21 cellular contexts compared by ENCODE assay signal in the genomic region with DNA sequence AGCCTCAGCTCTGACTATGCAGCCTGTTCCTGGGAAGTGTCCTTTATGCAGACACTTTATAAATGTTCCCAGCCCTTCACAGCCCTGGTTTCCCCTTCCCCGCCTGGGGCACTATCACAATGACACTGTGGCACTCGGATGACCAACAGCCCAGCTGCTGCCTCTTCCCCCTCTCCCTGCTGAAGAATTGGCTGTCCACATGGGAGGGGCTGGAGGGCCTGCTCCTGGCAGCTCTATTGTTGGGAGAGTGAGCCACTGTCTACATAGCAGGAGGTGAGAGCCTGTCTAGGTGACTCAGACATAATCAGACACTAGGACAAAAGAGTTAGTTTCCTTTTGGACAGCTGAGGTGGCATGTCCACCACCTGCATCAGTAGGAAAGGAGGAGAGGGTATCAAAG.
DNase-seq lines count a peak whose midpoint lies in the region; ATAC-seq and TF ChIP-seq lines count a peak whose summit lies in the region.
"Had no signal": no experiment of that assay in that cellular context is flagged by ENCODE, and none has a peak within 500 bp of the region (broad histone marks: within the 10 kb centered on the region; RNA-seq: fewer than 3 reads in every experiment).

No MANE protein-coding gene starts in this region.

- BruUV-seq in Calu3 (replicated peaks; lab: Mats Ljungman, UMichigan): no TSS peak

- no peaks in the 10 kb centered on the region for H3K36me3 Mint-ChIP-seq in Calu3 (ENCODE audit: insufficient read depth, unreplicated experiment)
- H3K36me3 Mint-ChIP-seq: CD8-positive, alpha-beta memory T cell had no signal

- no peak overlapping the region for H3K4me3 Mint-ChIP-seq in Calu3 (ENCODE audit: low read depth, unreplicated experiment)
- H3K4me3 Mint-ChIP-seq: activated CD4-positive, alpha-beta T cell treated with anti-CD3 and anti-CD28 coated beads, Interleukin-2, amount 10 ng/mL, durations not matched to agents 7 days and 5 days; CD8-positive, alpha-beta memory T cell; stimulated activated naive CD8-positive, alpha-beta T cell treated with anti-CD3 and anti-CD28 coated beads, Interleukin-15, Interleukin-2, amounts not matched to agents 100 ng/mL and 50 ng/mL, for 24 hours had no signal

- no peaks in the 10 kb centered on the region for H3K9me3 Mint-ChIP-seq in Calu3 (ENCODE audit: low read depth, unreplicated experiment)
- H3K9me3 Mint-ChIP-seq: activated CD4-positive, alpha-beta T cell treated with anti-CD3 and anti-CD28 coated beads, Interleukin-2, amount 10 ng/mL, durations not matched to agents 7 days and 5 days; stimulated activated naive CD8-positive, alpha-beta T cell treated with anti-CD3 and anti-CD28 coated beads, Interleukin-15, Interleukin-2, amounts not matched to agents 100 ng/mL and 50 ng/mL, for 24 hours had no signal

- TF ChIP-seq CTCF in Calu3 (IDR thresholded peaks at IDR 0.05; ENCODE audit: unreplicated experiment): no peak

- no peaks in the 10 kb centered on the region for H3K4me1 Mint-ChIP-seq in Calu3 (ENCODE audit: low read depth, unreplicated experiment)
- H3K4me1 Mint-ChIP-seq: activated CD4-positive, alpha-beta T cell treated with anti-CD3 and anti-CD28 coated beads, Interleukin-2, amount 10 ng/mL, durations not matched to agents 7 days and 5 days; CD8-positive, alpha-beta memory T cell had no signal

- CTCF ChIA-PET in Calu3 (lab: Charles Lee): no interaction called here

- DNase-seq in Calu3 (peak; percentile 16), NCI-H69 (lab: John Stamatoyannopoulos, UW) (peak; percentile 7), dermis blood vessel endothelial cell (peak; percentile 62), myocyte (ENCODE audit: low read depth) (peak; percentile 2), G401 (ENCODE audit: low spot score) (no peak), globus pallidus (ENCODE audit: low spot score) (no peak), NOMO-1 (lab: John Stamatoyannopoulos, UW; ENCODE audit: unreplicated experiment in 2 of 2) (no peak), left colon (no peak)
- DNase-seq: activated CD4-positive, alpha-beta T cell treated with anti-CD3 and anti-CD28 coated beads, Interleukin-2, amount 10 ng/mL, durations not matched to agents 7 days and 5 days; activated CD8-positive, alpha-beta memory T cell treated with anti-CD3 and anti-CD28 coated beads, Interleukin-2, amount 50 U/mL, for 4 hours; activated effector memory CD4-positive, alpha-beta T cell treated with anti-CD3 and anti-CD28 coated beads, Interleukin-2, amount 50 U/mL, for 16 hours; CD8-positive, alpha-beta memory T cell; hypothalamus; KG1; NCI-H1048; NCI-H2081; nucleus accumbens; right lobe of liver; stimulated activated CD4-positive, alpha-beta T cell treated with anti-CD3 and anti-CD28 coated beads, Interleukin-2, amount 100 ng/mL, for 24 hours; upper lobe of right lung had no signal

- no peak overlapping the region for H3K27ac Mint-ChIP-seq in Calu3 (ENCODE audit: unreplicated experiment)
- H3K27ac Mint-ChIP-seq: activated CD4-positive, alpha-beta T cell treated with anti-CD3 and anti-CD28 coated beads, Interleukin-2, amount 10 ng/mL, durations not matched to agents 7 days and 5 days; CD8-positive, alpha-beta memory T cell; stimulated activated naive CD8-positive, alpha-beta T cell treated with anti-CD3 and anti-CD28 coated beads, Interleukin-15, Interleukin-2, amounts not matched to agents 100 ng/mL and 50 ng/mL, for 24 hours had no signal

- in situ Hi-C loops in G401 (cut with HindIII; ENCODE audit: low sequenced_read_pairs): no loop called here

- no peak for ATAC-seq in left colon
- ATAC-seq: right lobe of liver, upper lobe of right lung had no signal

- intact Hi-C loops in Calu3 (cut with micrococcal nuclease; ENCODE audit: unreplicated experiment) (no loop called here), left colon (cut with DNase I, micrococcal nuclease) (no loop called here)

- peaks cover 47% of the 10 kb centered on the region for H3K27me3 Mint-ChIP-seq in Calu3 (ENCODE audit: unreplicated experiment)
- H3K27me3 Mint-ChIP-seq: activated CD4-positive, alpha-beta T cell treated with anti-CD3 and anti-CD28 coated beads, Interleukin-2, amount 10 ng/mL, durations not matched to agents 7 days and 5 days; stimulated activated naive CD8-positive, alpha-beta T cell treated with anti-CD3 and anti-CD28 coated beads, Interleukin-15, Interleukin-2, amounts not matched to agents 100 ng/mL and 50 ng/mL, for 24 hours had no signal

Comparison
In these comparisons a context has a peak if more than half of its experiments do, and no peak if none do; other contexts are left out.
1. DNase-seq: peak in Calu3 (single experiment), NCI-H69 (single experiment), dermis blood vessel endothelial cell (single experiment) and myocyte (single experiment); none in G401 (single experiment), globus pallidus (single experiment), NOMO-1 (0 of 2) and left colon (0 of 2).